24 cellular contexts compared by ENCODE assay signal in the genomic region with DNA sequence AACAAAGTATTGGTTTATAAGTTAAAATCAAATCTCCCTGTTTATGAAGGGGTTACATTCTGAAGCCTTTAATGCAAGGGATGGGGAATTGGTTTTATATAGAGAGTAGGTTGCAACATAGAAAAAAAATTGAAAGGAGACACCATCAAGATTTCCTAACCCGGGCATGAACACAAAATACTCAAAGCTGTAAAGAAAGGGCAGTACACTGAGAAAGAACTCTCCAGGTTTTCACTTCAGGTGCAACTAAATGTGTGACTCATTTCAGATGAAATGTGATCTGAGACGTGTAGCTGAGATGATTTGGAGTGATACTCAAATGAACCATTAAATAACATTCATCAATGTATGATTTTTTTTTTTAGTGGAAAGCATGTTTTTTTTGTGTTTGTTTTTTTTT.
"Had no signal": no experiment of that assay in that cellular context is flagged by ENCODE, and none has a peak within 500 bp of the region (broad histone marks: within the 10 kb centered on the region; RNA-seq: fewer than 3 reads in every experiment).

No MANE protein-coding gene starts in this region.

- H3K4me3 Mint-ChIP-seq: activated T-cell treated with anti-CD3 and anti-CD28 coated beads, Interleukin-2, amount 50 U/mL, for 72 hours; effector memory CD8-positive, alpha-beta T cell; naive B cell; neural crest cell; stimulated activated effector memory CD8-positive, alpha-beta T cell treated with anti-CD3 and anti-CD28 coated beads, Interleukin-12 subunit alpha, Interleukin-12 subunit beta, amount 100 ng/mL, for 72 hours had no signal

- DNase-seq: activated CD4-positive, alpha-beta T cell treated with anti-CD3 and anti-CD28 coated beads, Interleukin-2, amount 50 U/mL, for 1 hour; activated CD4-positive, CD25-positive, alpha-beta regulatory T cell treated with anti-CD3 and anti-CD28 coated beads, Interleukin-2, amount 50 U/mL, for 72 hours; activated CD8-positive, alpha-beta memory T cell treated with anti-CD3 and anti-CD28 coated beads for 24 hours; activated CD8-positive, alpha-beta memory T cell treated with anti-CD3 and anti-CD28 coated beads, Interleukin-2, amount 50 U/mL, for 48 hours; activated gamma-delta T cell treated with Interleukin-2 at 50 U/mL for 16 hours; activated T-cell treated with anti-CD3 and anti-CD28 coated beads, Interleukin-2, amount 50 U/mL, for 72 hours; effector memory CD8-positive, alpha-beta T cell; gastrocnemius medialis; head of caudate nucleus; left ventricle myocardium inferior; mesenchymal stem cell; mucosa of descending colon; naive B cell; right cardiac atrium; small intestine; stimulated activated CD4-positive, alpha-beta T cell treated with anti-CD3 and anti-CD28 coated beads, Interleukin-4, amount 100 ng/mL, for 1 hour; stomach; trophoblast cell had no signal

- H3K36me3 Mint-ChIP-seq: stimulated activated effector memory CD8-positive, alpha-beta T cell treated with anti-CD3 and anti-CD28 coated beads, Interleukin-12 subunit alpha, Interleukin-12 subunit beta, amount 100 ng/mL, for 72 hours had no signal

- H3K36me3 ChIP-seq: prostate gland had no signal

- H3K4me1 Mint-ChIP-seq: naive B cell; neural crest cell; stimulated activated effector memory CD8-positive, alpha-beta T cell treated with anti-CD3 and anti-CD28 coated beads, Interleukin-12 subunit alpha, Interleukin-12 subunit beta, amount 100 ng/mL, for 72 hours had no signal

- H3K4me1 ChIP-seq: gastrocnemius medialis, left ventricle myocardium inferior, prostate gland, stomach, vagina had no signal

- ATAC-seq: effector memory CD8-positive, alpha-beta T cell; mucosa of descending colon; right cardiac atrium; stimulated activated effector memory CD8-positive, alpha-beta T cell treated with anti-CD3 and anti-CD28 coated beads, Interleukin-12 subunit alpha, Interleukin-12 subunit beta, amount 100 ng/mL, for 72 hours had no signal

- H3K27ac Mint-ChIP-seq: activated naive CD4-positive, alpha-beta T cell treated with anti-CD3 and anti-CD28 coated beads, Interleukin-2, amount 50 U/mL, for 72 hours; activated T-cell treated with anti-CD3 and anti-CD28 coated beads, Interleukin-2, amount 50 U/mL, for 72 hours; effector memory CD8-positive, alpha-beta T cell; stimulated activated effector memory CD8-positive, alpha-beta T cell treated with anti-CD3 and anti-CD28 coated beads, Interleukin-12 subunit alpha, Interleukin-12 subunit beta, amount 100 ng/mL, for 72 hours had no signal

- H3K9me3 ChIP-seq: gastrocnemius medialis, left ventricle myocardium inferior, mucosa of descending colon, prostate gland, stomach, vagina had no signal

- H3K27ac ChIP-seq: gastrocnemius medialis, left ventricle myocardium inferior, prostate gland, stomach, vagina, VCaP had no signal

- H3K27me3 Mint-ChIP-seq: effector memory CD8-positive, alpha-beta T cell; naive B cell had no signal

- H3K9me3 Mint-ChIP-seq: effector memory CD8-positive, alpha-beta T cell; stimulated activated effector memory CD8-positive, alpha-beta T cell treated with anti-CD3 and anti-CD28 coated beads, Interleukin-12 subunit alpha, Interleukin-12 subunit beta, amount 100 ng/mL, for 72 hours had no signal

- H3K27me3 ChIP-seq: gastrocnemius medialis, stomach, vagina had no signal

- H3K4me3 ChIP-seq: gastrocnemius medialis, left ventricle myocardium inferior, mucosa of descending colon, prostate gland, stomach, vagina had no signal
